24 cellular contexts compared by ENCODE assay signal in genomic region chr9:37266630-37267029, GRCh38.
"Had no signal": no experiment of that assay in that cellular context is flagged by ENCODE, and none has a peak within 500 bp of the region (broad histone marks: within the 10 kb centered on the region; RNA-seq: fewer than 3 reads in every experiment).

No MANE protein-coding gene starts in this region.

- H3K27me3 ChIP-seq: esophagus squamous epithelium, gastrocnemius medialis, heart right ventricle, left lung had no signal

- H3K4me3 Mint-ChIP-seq: dendritic cell treated with granulocyte-macrophage colony-stimulating factor and Interleukin-4, amounts not matched to agents 40 ng/mL and 50 ng/mL, for 4 days; effector memory CD8-positive, alpha-beta T cell; endodermal cell; mesothelial cell of epicardium had no signal

- H3K4me3 ChIP-seq: esophagus squamous epithelium, gastrocnemius medialis, heart right ventricle, left lung, lower lobe of right lung, mucosa of descending colon had no signal

- H3K27ac Mint-ChIP-seq: dendritic cell treated with granulocyte-macrophage colony-stimulating factor and Interleukin-4, amounts not matched to agents 40 ng/mL and 50 ng/mL, for 4 days; effector memory CD8-positive, alpha-beta T cell; endodermal cell; mesothelial cell of epicardium had no signal

- DNase-seq: cortex of kidney; effector CD8-positive, alpha-beta T cell; effector memory CD8-positive, alpha-beta T cell; endodermal cell; erythroblast; esophagus squamous epithelium; foreskin fibroblast; foreskin melanocyte; gastrocnemius medialis; glutamatergic neuron; head of caudate nucleus; heart right ventricle; hippocampal formation; left cardiac atrium; left lung; left ventricle myocardium superior; lower lobe of right lung; mesenchymal stem cell; mucosa of descending colon; naive B cell had no signal

- H3K9me3 Mint-ChIP-seq: dendritic cell treated with granulocyte-macrophage colony-stimulating factor and Interleukin-4, amounts not matched to agents 40 ng/mL and 50 ng/mL, for 4 days; effector memory CD8-positive, alpha-beta T cell; endodermal cell; mesothelial cell of epicardium had no signal

- H3K9me3 ChIP-seq: esophagus squamous epithelium, gastrocnemius medialis, heart right ventricle, left lung, lower lobe of right lung, mucosa of descending colon had no signal

- ATAC-seq: effector memory CD8-positive, alpha-beta T cell; esophagus mucosa; gastrocnemius medialis; heart right ventricle; left cardiac atrium; left lung; left ventricle myocardium superior; lower lobe of right lung; mucosa of descending colon had no signal

- H3K36me3 Mint-ChIP-seq: mesothelial cell of epicardium had no signal

- H3K27ac ChIP-seq: epithelial cell of prostate, esophagus squamous epithelium, gastrocnemius medialis, heart right ventricle, left lung, lower lobe of right lung had no signal

- H3K27me3 Mint-ChIP-seq: dendritic cell treated with granulocyte-macrophage colony-stimulating factor and Interleukin-4, amounts not matched to agents 40 ng/mL and 50 ng/mL, for 4 days; effector memory CD8-positive, alpha-beta T cell; naive B cell had no signal

- H3K4me1 Mint-ChIP-seq: endodermal cell had no signal

- H3K4me1 ChIP-seq: esophagus squamous epithelium, gastrocnemius medialis, heart right ventricle, left lung, lower lobe of right lung had no signal

- H3K36me3 ChIP-seq: esophagus squamous epithelium, gastrocnemius medialis, heart right ventricle, left lung, lower lobe of right lung had no signal
